ENCODE assay signal across 33 cellular contexts in genomic region chr7:127448566-127448965, GRCh38.
"Had no signal": no experiment of that assay in that cellular context is flagged by ENCODE, and none has a peak within 500 bp of the region (broad histone marks: within the 10 kb centered on the region; RNA-seq: fewer than 3 reads in every experiment).

No MANE protein-coding gene starts in this region.

- DNase-seq: activated B cell treated with CpG ODN at 0.5 μM for 24 hours; activated CD4-positive, alpha-beta memory T cell treated with anti-CD3 and anti-CD28 coated beads for 36 hours; activated CD4-positive, alpha-beta T cell treated with anti-CD3 and anti-CD28 coated beads for 4 hours; activated CD4-positive, alpha-beta T cell treated with anti-CD3 and anti-CD28 coated beads, Interleukin-2, amount 10 ng/mL, durations not matched to agents 24 days and 14 days; activated CD4-positive, alpha-beta T cell treated with anti-CD3 and anti-CD28 coated beads, Interleukin-2, amount 50 U/mL, for 1 hour; activated CD4-positive, alpha-beta T cell treated with anti-CD3 and anti-CD28 coated beads, Interleukin-2, amount 50 U/mL, for 4 hours; activated CD4-positive, CD25-positive, alpha-beta regulatory T cell treated with anti-CD3 and anti-CD28 coated beads, Interleukin-2, amount 50 U/mL, for 72 hours; activated CD8-positive, alpha-beta memory T cell treated with anti-CD3 and anti-CD28 coated beads, Interleukin-2, amount 50 U/mL, for 4 hours; activated CD8-positive, alpha-beta T cell treated with anti-CD3 and anti-CD28 coated beads for 36 hours; activated effector memory CD4-positive, alpha-beta T cell treated with anti-CD3 and anti-CD28 coated beads, Interleukin-2, amount 50 U/mL, for 16 hours; activated gamma-delta T cell treated with Interleukin-2 at 50 U/mL for 16 hours; activated naive CD4-positive, alpha-beta T cell; activated naive CD4-positive, alpha-beta T cell treated with anti-CD3 and anti-CD28 coated beads for 36 hours; activated naive CD8-positive, alpha-beta T cell treated with anti-CD3 and anti-CD28 coated beads for 36 hours; activated T-cell treated with anti-CD3 and anti-CD28 coated beads for 4 hours; activated T-cell treated with anti-CD3 and anti-CD28 coated beads, Interleukin-2, amount 50 U/mL, for 1 hour; activated T-cell treated with anti-CD3 and anti-CD28 coated beads, Interleukin-2, amount 50 U/mL, for 4 hours; activated T-cell treated with anti-CD3 and anti-CD28 coated beads, Interleukin-2, amount 50 U/mL, for 72 hours; adrenal gland; amniotic stem cell; aorta; body of pancreas; brain microvascular endothelial cell; central memory CD4-positive, alpha-beta T cell; T-helper 1 cell; T-helper 2 cell; T-helper 9 cell had no signal

- H3K4me3 ChIP-seq: adrenal gland, body of pancreas, breast epithelium had no signal

- H3K9me3 ChIP-seq: adrenal gland had no signal

- H3K27ac ChIP-seq: adrenal gland, body of pancreas, brain microvascular endothelial cell, breast epithelium, VCaP had no signal

- H3K4me1 ChIP-seq: adrenal gland, body of pancreas, breast epithelium had no signal

- ATAC-seq: activated CD8-positive, alpha-beta T cell treated with anti-CD3 and anti-CD28 coated beads for 36 hours; activated naive CD4-positive, alpha-beta T cell treated with anti-CD3 and anti-CD28 coated beads, Interleukin-2, amount 50 U/mL, for 72 hours; activated T-cell treated with anti-CD3 and anti-CD28 coated beads, Interleukin-2, amount 50 U/mL, for 4 hours; activated T-cell treated with anti-CD3 and anti-CD28 coated beads, Interleukin-2, amount 50 U/mL, for 72 hours; activated T-helper 17 cell treated with anti-CD3 and anti-CD28 coated beads, Interleukin-2, amount 50 U/mL, for 72 hours; body of pancreas had no signal

- FAIRE-seq: astrocyte, TTC549 had no signal

- H3K36me3 ChIP-seq: adrenal gland, brain microvascular endothelial cell, breast epithelium had no signal

- H3K27me3 ChIP-seq: adrenal gland, body of pancreas, breast epithelium had no signal
